In genomic region chr1:172969611-172970010, GRCh38 we compare ENCODE assay signal across 15 cellular contexts.
A peak's percentile ranks its signal among the peaks of the same experiment; 100 is the strongest.
DNase-seq lines count a peak whose midpoint lies in the region; ATAC-seq and TF ChIP-seq lines count a peak whose summit lies in the region.
"Had no signal": no experiment of that assay in that cellular context is flagged by ENCODE, and none has a peak within 500 bp of the region (broad histone marks: within the 10 kb centered on the region; RNA-seq: fewer than 3 reads in every experiment).

No MANE protein-coding gene starts in this region.

- H3K79me1 ChIP-seq in mesendoderm (ENCODE audit: low read length): no peaks in the 10 kb centered on the region

- no peak overlapping the region for H4K8ac ChIP-seq in mesendoderm (ENCODE audit: low read depth, low read length)

- no peak overlapping the region for H4K5ac ChIP-seq in mesendoderm (ENCODE audit: low read length)

- H3K4me1 ChIP-seq in mesendoderm (ENCODE audit: control insufficient read depth, low read depth, low read length): no peaks in the 10 kb centered on the region
- H3K4me1 ChIP-seq in esophagus muscularis mucosa: peaks cover 0 to 9% (median 6%) of the 10 kb centered on the region in 4 donors
- H3K4me1 ChIP-seq: thyroid gland had no signal

- H3K4me3 ChIP-seq in BJ (ENCODE audit: low read depth, low read length) (no peak overlapping the region), epithelial cell of esophagus (ENCODE audit: low read length) (no peak overlapping the region), mesendoderm (ENCODE audit: low read length) (no peak overlapping the region), esophagus muscularis mucosa (no peak overlapping the region)
- H3K4me3 ChIP-seq: thyroid gland had no signal

- no peak overlapping the region for H2BK15ac ChIP-seq in mesendoderm (replicated peaks; ENCODE audit: low read depth)

- intact Hi-C loops in esophagus muscularis mucosa (cut with DNase I): no loop called here

- H3K4ac ChIP-seq in mesendoderm (ENCODE audit: low read depth, low read length): no peak overlapping the region

- H3K4me2 ChIP-seq in mesendoderm (ENCODE audit: low read length): no peak overlapping the region

- H3K79me2 ChIP-seq in mesendoderm (ENCODE audit: control insufficient read depth, insufficient read depth, low read length): no peaks in the 10 kb centered on the region

- H3K23ac ChIP-seq in mesendoderm (ENCODE audit: low read length): no peak overlapping the region

- no peak overlapping the region for H3K9ac ChIP-seq in mesendoderm (ENCODE audit: low read length)

- H3K27ac ChIP-seq in mesendoderm (ENCODE audit: low read depth, low read length): no peak overlapping the region
- H3K27ac ChIP-seq in esophagus muscularis mucosa (replicated peaks in 1 of 4): no peak overlapping the region
- H3K27ac ChIP-seq: C4-2B, thyroid gland had no signal

- ATAC-seq in GM18868 (IDR thresholded peaks at IDR 0.05; ENCODE audit: unreplicated experiment): no peak

- H3K36me3 ChIP-seq in BJ (ENCODE audit: control insufficient read depth, insufficient read depth, low read length): no peaks in the 10 kb centered on the region
- no peaks in the 10 kb centered on the region for H3K36me3 ChIP-seq in mesendoderm (ENCODE audit: control insufficient read depth, insufficient read depth, low read length)
- no peaks in the 10 kb centered on the region for H3K36me3 ChIP-seq in esophagus muscularis mucosa
- H3K36me3 ChIP-seq: thyroid gland had no signal

- DNase-seq in BJ (ENCODE audit: low read depth) (peak; percentile 95), M059J (ENCODE audit: low read depth) (peak; percentile 78), epithelial cell of esophagus (ENCODE audit: low read depth) (peak; percentile 27), mesendoderm (peak; percentile 75), esophagus muscularis mucosa (ENCODE audit: extremely low spot score) (no peak), hypothalamus (lab: John Stamatoyannopoulos, UW) (no peak), NCI-H187 treated with DMSO at 0.1 percent for 48 hours (lab: John Stamatoyannopoulos, UW) (no peak)
- DNase-seq: activated CD4-positive, alpha-beta T cell treated with anti-CD3 and anti-CD28 coated beads, Interleukin-2, amount 50 U/mL, for 1 hour; activated T-cell treated with anti-CD3 and anti-CD28 coated beads, Interleukin-2, amount 50 U/mL, for 4 hours; KBM-7; naive B cell; NCI-H146; thyroid gland had no signal

- H2BK5ac ChIP-seq in mesendoderm (ENCODE audit: low read length): no peak overlapping the region

- TF ChIP-seq EP300 in esophagus muscularis mucosa (IDR thresholded peaks at IDR 0.05): no peak

- TF ChIP-seq POLR2A in esophagus muscularis mucosa (IDR thresholded peaks at IDR 0.05; ENCODE audit: low read depth): no peak

- TF ChIP-seq CTCF in BJ (IDR thresholded peaks at IDR 0.05; ENCODE audit: insufficient read depth, low read depth, low read length): 0 out of 2 replicates have a peak, but pooled peaks have one; percentile 6
- TF ChIP-seq CTCF in epithelial cell of esophagus (IDR thresholded peaks at IDR 0.05; ENCODE audit: insufficient read depth, low read depth, low read length, missing control alignments): no peak
- no peak for TF ChIP-seq CTCF in esophagus muscularis mucosa (IDR thresholded peaks at IDR 0.05)

- POLR2A ChIA-PET in BJ (lab: Charles Lee): interaction anchor here (0.6 to 1.3 kb wide), 4 partner anchors 14 to 60 kb away, joined by 3 to 7 read pairs (median 4); no protein-coding TSS in a partner anchor

- H3K56ac ChIP-seq in mesendoderm (ENCODE audit: low read length): no peak overlapping the region

- H2AK5ac ChIP-seq in mesendoderm (ENCODE audit: low read length): no peak overlapping the region

- CTCF ChIA-PET in BJ (lab: Yijun Ruan, JAX): interaction anchor here (1.2 to 2.7 kb wide), 4 partner anchors 14 to 233 kb away, joined by 3 to 8 read pairs (median 4); no protein-coding TSS in a partner anchor

- H2BK120ac ChIP-seq in mesendoderm (ENCODE audit: low read depth, low read length): no peak overlapping the region

- H3K18ac ChIP-seq in mesendoderm (ENCODE audit: low read length): no peak overlapping the region

- H3K27me3 ChIP-seq in BJ (ENCODE audit: control insufficient read depth, insufficient read depth, low read length): no peaks in the 10 kb centered on the region
- H3K27me3 ChIP-seq in mesendoderm (ENCODE audit: insufficient read depth, low read length, poor library complexity): no peaks in the 10 kb centered on the region
- H3K27me3 ChIP-seq in esophagus muscularis mucosa: no peaks in the 10 kb centered on the region
- H3K27me3 ChIP-seq: thyroid gland had no signal

- H3K9me3 ChIP-seq in esophagus muscularis mucosa: peaks cover 0 to 3% (median 0%) of the 10 kb centered on the region in 4 donors
- H3K9me3 ChIP-seq: thyroid gland had no signal

Comparison
In these comparisons a context has a peak if more than half of its experiments do, and no peak if none do; other contexts are left out.
1. DNase-seq: peak in BJ (single experiment), M059J (single experiment), epithelial cell of esophagus (single experiment) and mesendoderm (single experiment); none in esophagus muscularis mucosa (single experiment), hypothalamus (0 of 51) and NCI-H187 treated with DMSO at 0.1 percent for 48 hours (single experiment).